ENCODE assay signal across 21 cellular contexts in genomic region chr7:73463260-73463659, GRCh38.
"Had no signal": no experiment of that assay in that cellular context is flagged by ENCODE, and none has a peak within 500 bp of the region (broad histone marks: within the 10 kb centered on the region; RNA-seq: fewer than 3 reads in every experiment).

No MANE protein-coding gene starts in this region.

- H3K27ac ChIP-seq: dorsolateral prefrontal cortex, heart right ventricle, neural progenitor cell, ovary, testis, tibial nerve, upper lobe of right lung, vagina had no signal

- H3K9me3 ChIP-seq: heart right ventricle, mucosa of descending colon, ovary, testis, tibial nerve, upper lobe of right lung, vagina had no signal

- ATAC-seq: esophagus mucosa; heart right ventricle; left lobe of liver; mucosa of descending colon; natural killer cell; right cardiac atrium; stimulated activated naive CD8-positive, alpha-beta T cell treated with anti-CD3 and anti-CD28 coated beads, Interleukin-15, amount 100 ng/mL, for 72 hours; upper lobe of right lung had no signal

- H3K9me3 Mint-ChIP-seq: natural killer cell; neural progenitor cell; stimulated activated naive CD8-positive, alpha-beta T cell treated with anti-CD3 and anti-CD28 coated beads, Interleukin-15, amount 100 ng/mL, for 72 hours had no signal

- H3K4me2 ChIP-seq: neural progenitor cell, smooth muscle cell had no signal

- H3K4me3 ChIP-seq: dorsolateral prefrontal cortex, heart right ventricle, mucosa of descending colon, neural progenitor cell, ovary, smooth muscle cell, testis, tibial nerve, upper lobe of right lung, vagina had no signal

- H3K9ac ChIP-seq: neural progenitor cell had no signal

- H3K27me3 Mint-ChIP-seq: stimulated activated naive CD8-positive, alpha-beta T cell treated with anti-CD3 and anti-CD28 coated beads, Interleukin-15, amount 100 ng/mL, for 72 hours had no signal

- H3K4me3 Mint-ChIP-seq: natural killer cell; neural progenitor cell; stimulated activated naive CD8-positive, alpha-beta T cell treated with anti-CD3 and anti-CD28 coated beads, Interleukin-15, amount 100 ng/mL, for 72 hours had no signal

- H3K27me3 ChIP-seq: dorsolateral prefrontal cortex, heart right ventricle, neural progenitor cell, ovary, testis, tibial nerve, upper lobe of right lung, vagina had no signal

- DNase-seq: cortex of kidney; dorsolateral prefrontal cortex; effector CD8-positive, alpha-beta T cell; heart right ventricle; hypothalamus; islet precursor cell; mucosa of descending colon; natural killer cell; nucleus accumbens; ovary; right cardiac atrium; stimulated activated CD4-positive, alpha-beta T cell treated with anti-CD3 and anti-CD28 coated beads, Interleukin-2, amount 100 ng/mL, for 48 hours; stimulated activated naive CD8-positive, alpha-beta T cell treated with anti-CD3 and anti-CD28 coated beads, Interleukin-15, amount 100 ng/mL, for 72 hours; testis; upper lobe of right lung had no signal

- H3K27ac Mint-ChIP-seq: natural killer cell, neural progenitor cell had no signal

- H2AFZ ChIP-seq: neural progenitor cell had no signal

- H3K4me1 ChIP-seq: heart right ventricle, neural progenitor cell, testis, tibial nerve, upper lobe of right lung, vagina had no signal

- H3K4me1 Mint-ChIP-seq: neural progenitor cell; stimulated activated naive CD8-positive, alpha-beta T cell treated with anti-CD3 and anti-CD28 coated beads, Interleukin-15, amount 100 ng/mL, for 72 hours had no signal

- H3K36me3 ChIP-seq: ovary had no signal
